20 cellular contexts compared by ENCODE assay signal in genomic region chr6:79084693-79085092, GRCh38.
"Had no signal": no experiment of that assay in that cellular context is flagged by ENCODE, and none has a peak within 500 bp of the region (broad histone marks: within the 10 kb centered on the region; RNA-seq: fewer than 3 reads in every experiment).

No MANE protein-coding gene starts in this region.

- H3K79me2 ChIP-seq: hepatocyte had no signal

- H3K36me3 ChIP-seq: esophagus squamous epithelium, spleen, suprapubic skin, upper lobe of left lung had no signal

- H3K4me1 ChIP-seq: psoas muscle had no signal

- DNase-seq: activated CD4-positive, alpha-beta memory T cell treated with anti-CD3 and anti-CD28 coated beads, Interleukin-2, amount 10 ng/mL, durations not matched to agents 7 days and 5 days; activated CD4-positive, alpha-beta T cell treated with anti-CD3 and anti-CD28 coated beads for 4 hours; activated effector memory CD4-positive, alpha-beta T cell treated with Interleukin-2 at 50 U/mL for 16 hours; activated T-cell treated with anti-CD3 and anti-CD28 coated beads, Interleukin-2, amount 50 U/mL, for 4 hours; amygdala; body of pancreas; central memory CD4-positive, alpha-beta T cell; esophagus squamous epithelium; islet precursor cell; midbrain; psoas muscle; spleen; upper lobe of left lung had no signal

- H3K9me3 ChIP-seq: body of pancreas, esophagus squamous epithelium, psoas muscle, spleen, suprapubic skin, upper lobe of left lung had no signal

- H3K4me2 ChIP-seq: hepatocyte had no signal

- H3K27ac ChIP-seq: body of pancreas, coronary artery, esophagus squamous epithelium, hepatocyte, psoas muscle, spleen, suprapubic skin, upper lobe of left lung had no signal

- H3K4me3 ChIP-seq: body of pancreas, coronary artery, esophagus squamous epithelium, hepatocyte, lung, psoas muscle, spleen, suprapubic skin had no signal

- H2AFZ ChIP-seq: hepatocyte had no signal

- ATAC-seq: activated naive CD4-positive, alpha-beta T cell treated with anti-CD3 and anti-CD28 coated beads, Interleukin-2, amount 50 U/mL, for 72 hours; activated T-cell treated with anti-CD3 and anti-CD28 coated beads, Interleukin-2, amount 50 U/mL, for 4 hours; body of pancreas; psoas muscle; sciatic nerve; WTC11 had no signal

- H3K27me3 ChIP-seq: body of pancreas, esophagus squamous epithelium, hepatocyte, spleen, suprapubic skin, upper lobe of left lung had no signal
